29 cellular contexts compared by ENCODE assay signal in genomic region chr9:79604149-79604548, GRCh38.
"Had no signal": no experiment of that assay in that cellular context is flagged by ENCODE, and none has a peak within 500 bp of the region (broad histone marks: within the 10 kb centered on the region; RNA-seq: fewer than 3 reads in every experiment).

No MANE protein-coding gene starts in this region.

- H3K36me3 ChIP-seq: adrenal gland, cardiac muscle cell, colonic mucosa, gastrocnemius medialis, ovary, right lobe of liver, upper lobe of left lung, vagina had no signal

- H3K4me3 Mint-ChIP-seq: activated B cell treated with CpG ODN at 0.5 μM for 24 hours; activated CD4-positive, alpha-beta T cell treated with anti-CD3 and anti-CD28 coated beads for 36 hours; activated naive CD4-positive, alpha-beta T cell treated with anti-CD3 and anti-CD28 coated beads for 36 hours; activated naive CD8-positive, alpha-beta T cell treated with anti-CD3 and anti-CD28 coated beads for 36 hours; brain; nephron progenitor cell; stimulated activated naive CD8-positive, alpha-beta T cell treated with anti-CD3 and anti-CD28 coated beads, Interleukin-15, Interleukin-2, amounts not matched to agents 100 ng/mL and 50 ng/mL, for 24 hours; T-helper 2 cell treated with Interferon-gamma antibody and Interleukin-4, amounts not matched to agents 5 μg/mL and 100 μg/mL, for 36 hours had no signal

- H3K27me3 Mint-ChIP-seq: activated B cell treated with CpG ODN at 0.5 μM for 24 hours; activated CD4-positive, alpha-beta T cell treated with anti-CD3 and anti-CD28 coated beads for 36 hours; activated naive CD8-positive, alpha-beta T cell treated with anti-CD3 and anti-CD28 coated beads for 36 hours; progenitor cell of endocrine pancreas; stimulated activated naive CD8-positive, alpha-beta T cell treated with anti-CD3 and anti-CD28 coated beads, Interleukin-15, Interleukin-2, amounts not matched to agents 100 ng/mL and 50 ng/mL, for 24 hours had no signal

- H3K27me3 ChIP-seq: adrenal gland, cardiac muscle cell, colonic mucosa, dorsolateral prefrontal cortex, gastrocnemius medialis, ovary, right lobe of liver, upper lobe of left lung, vagina had no signal

- H3K4me3 ChIP-seq: adrenal gland, cardiac muscle cell, colonic mucosa, dorsolateral prefrontal cortex, gastrocnemius medialis, left ventricle myocardium inferior, ovary, right lobe of liver, upper lobe of left lung, vagina had no signal

- H3K4me1 ChIP-seq: colonic mucosa, right lobe of liver, upper lobe of left lung, vagina had no signal

- DNase-seq: activated B cell treated with CpG ODN at 0.5 μM for 24 hours; activated CD4-positive, alpha-beta T cell treated with anti-CD3 and anti-CD28 coated beads for 36 hours; activated CD8-positive, alpha-beta memory T cell treated with anti-CD3 and anti-CD28 coated beads for 24 hours; activated effector memory CD4-positive, alpha-beta T cell treated with anti-CD3 and anti-CD28 coated beads, Interleukin-2, amount 50 U/mL, for 16 hours; activated naive CD4-positive, alpha-beta T cell treated with anti-CD3 and anti-CD28 coated beads for 36 hours; activated naive CD8-positive, alpha-beta T cell treated with anti-CD3 and anti-CD28 coated beads for 36 hours; adrenal gland; aorta; cerebellar nuclear complex; colonic mucosa; dorsolateral prefrontal cortex; effector memory CD4-positive, alpha-beta T cell; erythroblast; gastrocnemius medialis; glutamatergic neuron; islet precursor cell; left ventricle myocardium inferior; nephron progenitor cell; ovary; right lobe of liver; stimulated activated CD4-positive, alpha-beta T cell treated with anti-CD3 and anti-CD28 coated beads, Interleukin-2, amount 100 ng/mL, for 48 hours; substantia nigra; upper lobe of left lung had no signal

- H3K27ac Mint-ChIP-seq: activated B cell treated with CpG ODN at 0.5 μM for 24 hours; activated CD4-positive, alpha-beta T cell treated with anti-CD3 and anti-CD28 coated beads for 36 hours; activated naive CD4-positive, alpha-beta T cell treated with anti-CD3 and anti-CD28 coated beads for 36 hours; activated naive CD8-positive, alpha-beta T cell treated with anti-CD3 and anti-CD28 coated beads for 36 hours; brain; nephron progenitor cell; progenitor cell of endocrine pancreas; stimulated activated naive CD8-positive, alpha-beta T cell treated with anti-CD3 and anti-CD28 coated beads, Interleukin-15, Interleukin-2, amounts not matched to agents 100 ng/mL and 50 ng/mL, for 24 hours; T-helper 2 cell treated with Interferon-gamma antibody and Interleukin-4, amounts not matched to agents 5 μg/mL and 100 μg/mL, for 36 hours had no signal

- ATAC-seq: gastrocnemius medialis, right lobe of liver had no signal

- H3K27ac ChIP-seq: cardiac muscle cell, colonic mucosa, gastrocnemius medialis, left ventricle myocardium inferior, ovary, right lobe of liver, upper lobe of left lung, vagina had no signal

- H3K9me3 ChIP-seq: colonic mucosa, ovary, right lobe of liver, vagina had no signal
